Comparison of ENCODE assay signal across 11 cellular contexts in the genomic region with DNA sequence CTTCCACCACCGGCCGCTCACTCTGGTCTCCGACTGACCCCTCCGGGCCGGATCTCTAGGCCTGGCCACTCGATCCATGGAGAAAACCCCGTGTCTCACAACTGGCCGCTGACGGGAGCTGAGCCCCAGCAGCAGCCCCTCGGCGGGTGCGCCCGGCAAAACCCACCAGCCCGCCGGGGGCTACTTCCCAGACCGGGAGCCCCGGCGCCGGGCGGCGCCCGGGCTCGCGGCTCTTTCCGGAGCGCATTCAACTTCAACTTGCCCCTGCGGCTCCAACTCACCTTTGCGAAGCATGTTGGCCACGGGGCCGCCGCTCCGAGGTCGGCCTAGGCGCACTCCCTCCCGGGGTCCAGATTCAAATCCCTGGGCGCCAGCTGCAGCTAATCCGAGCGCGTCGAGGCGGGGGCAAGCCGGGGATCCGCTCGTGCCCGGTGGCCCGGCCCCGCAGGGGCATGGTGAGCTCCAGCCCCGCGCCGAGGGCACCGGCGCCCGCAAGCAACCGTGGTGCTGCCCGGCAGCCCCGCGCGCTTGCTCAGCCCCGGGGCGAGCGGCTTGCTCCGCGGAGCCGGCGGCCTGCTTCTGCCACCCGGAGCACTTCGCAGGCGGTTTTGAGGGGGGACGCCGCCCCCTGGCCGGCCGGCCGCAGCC. TPM values are rescaled to one million over a fixed set of nuclear protein-coding genes. Genes with fewer than 3 reads are reported as not detected.
DNase-seq lines count a peak whose midpoint lies in the region; ATAC-seq, FAIRE-seq and TF ChIP-seq lines count a peak whose summit lies in the region.
"Had no signal": no experiment of that assay in that cellular context is flagged by ENCODE, and none has a peak within 500 bp of the region (broad histone marks: within the 10 kb centered on the region; RNA-seq: fewer than 3 reads in every experiment).

No MANE protein-coding gene starts in this region.

- no peak overlapping the region for H3K27ac Mint-ChIP-seq in T-helper 1 cell treated with Interleukin-12 subunit alpha and Interleukin-12 subunit beta and Interleukin-4 antibody, amounts not matched to agents 30 μg/mL and 1 μg/mL, for 36 hours

- no peaks in the 10 kb centered on the region for H3K9me3 Mint-ChIP-seq in T-helper 1 cell treated with Interleukin-12 subunit alpha and Interleukin-12 subunit beta and Interleukin-4 antibody, amounts not matched to agents 30 μg/mL and 1 μg/mL, for 36 hours
- H3K9me3 Mint-ChIP-seq in activated T-cell treated with anti-CD3 and anti-CD28 coated beads, Interleukin-2, amount 50 U/mL, for 4 hours = no peaks in the 10 kb centered on the region

- H3K27me3 Mint-ChIP-seq in T-helper 1 cell treated with Interleukin-12 subunit alpha and Interleukin-12 subunit beta and Interleukin-4 antibody, amounts not matched to agents 30 μg/mL and 1 μg/mL, for 36 hours (ENCODE audit: low read depth) = peaks cover 67% of the 10 kb centered on the region
- peaks cover 30% of the 10 kb centered on the region for H3K27me3 Mint-ChIP-seq in activated T-cell treated with anti-CD3 and anti-CD28 coated beads, Interleukin-2, amount 50 U/mL, for 4 hours (ENCODE audit: low read depth)

- peak; percentile 20 to 27 for ATAC-seq in activated T-cell treated with anti-CD3 and anti-CD28 coated beads, Interleukin-2, amount 50 U/mL, for 4 hours
- no peak for ATAC-seq in HG03439 (IDR thresholded peaks at IDR 0.05; ENCODE audit: unreplicated experiment)
- no peak for ATAC-seq in HG03571 (IDR thresholded peaks at IDR 0.05; ENCODE audit: unreplicated experiment)

- H3K36me3 ChIP-seq in iPS-18a (ENCODE audit: control insufficient read depth, low read depth, low read length) (no peaks in the 10 kb centered on the region), stomach smooth muscle (ENCODE audit: control insufficient read depth in 2 of 2, insufficient read depth in 2 of 2, low read length in 2 of 2) (no peaks in the 10 kb centered on the region)

- H3K4me1 ChIP-seq in iPS-18a (ENCODE audit: control insufficient read depth, low read depth, low read length) = peaks cover 3% of the 10 kb centered on the region
- peaks cover 34% of the 10 kb centered on the region for H3K4me1 ChIP-seq in stomach smooth muscle (ENCODE audit: control insufficient read depth, insufficient read depth, low read length)

- H3K4me3 Mint-ChIP-seq in T-helper 1 cell treated with Interleukin-12 subunit alpha and Interleukin-12 subunit beta and Interleukin-4 antibody, amounts not matched to agents 30 μg/mL and 1 μg/mL, for 36 hours = peak overlapping the region; percentile 59
- H3K4me3 Mint-ChIP-seq in activated T-cell treated with anti-CD3 and anti-CD28 coated beads, Interleukin-2, amount 50 U/mL, for 4 hours = peak overlapping the region; percentile 79

- H3K36me3 Mint-ChIP-seq in T-helper 1 cell treated with Interleukin-12 subunit alpha and Interleukin-12 subunit beta and Interleukin-4 antibody, amounts not matched to agents 30 μg/mL and 1 μg/mL, for 36 hours (ENCODE audit: low read depth) = no peaks in the 10 kb centered on the region
- no peaks in the 10 kb centered on the region for H3K36me3 Mint-ChIP-seq in activated T-cell treated with anti-CD3 and anti-CD28 coated beads, Interleukin-2, amount 50 U/mL, for 4 hours (ENCODE audit: insufficient read depth)

- H3K9ac ChIP-seq in iPS-18a (ENCODE audit: low read length) = no peak overlapping the region
- no peak overlapping the region for H3K9ac ChIP-seq in stomach smooth muscle (ENCODE audit: low read length in 2 of 2)
- H3K9ac ChIP-seq: KMS-11 had no signal

- H3K9me3 ChIP-seq in iPS-18a (ENCODE audit: control insufficient read depth, low read depth, low read length) (no peaks in the 10 kb centered on the region), stomach smooth muscle (ENCODE audit: control insufficient read depth in 2 of 2, low read length in 2 of 2) (no peaks in the 10 kb centered on the region)

- no peak for TF ChIP-seq POLR2A in GM12892 (IDR thresholded peaks at IDR 0.05; ENCODE audit: low read depth, low read length)

- H3K4me1 Mint-ChIP-seq in T-helper 1 cell treated with Interleukin-12 subunit alpha and Interleukin-12 subunit beta and Interleukin-4 antibody, amounts not matched to agents 30 μg/mL and 1 μg/mL, for 36 hours (ENCODE audit: low read depth) = peaks cover 7% of the 10 kb centered on the region
- H3K4me1 Mint-ChIP-seq in activated T-cell treated with anti-CD3 and anti-CD28 coated beads, Interleukin-2, amount 50 U/mL, for 4 hours (ENCODE audit: low read depth) = peaks cover 16% of the 10 kb centered on the region

- H3K4me3 ChIP-seq in iPS-18a (ENCODE audit: low read length) (peak overlapping the region; percentile 42), stomach smooth muscle (ENCODE audit: low read length in 2 of 2) (peak overlapping the region; percentile 53 to 68)

- no peak overlapping the region for H3K27ac ChIP-seq in iPS-18a (ENCODE audit: low read length)
- no peak overlapping the region for H3K27ac ChIP-seq in stomach smooth muscle (ENCODE audit: low read length)
- H3K27ac ChIP-seq: KMS-11 had no signal

- FAIRE-seq in GM12892 (lab: Jason Lieb, UNC) = no peak
- FAIRE-seq: colon had no signal

- no peak for DNase-seq in T-helper 1 cell
- no peak for DNase-seq in activated T-cell treated with anti-CD3 and anti-CD28 coated beads, Interleukin-2, amount 50 U/mL, for 4 hours
- DNase-seq in GM12892 (ENCODE audit: insufficient read length) = no peak

- H3K27me3 ChIP-seq in iPS-18a (ENCODE audit: control insufficient read depth, insufficient read depth, low read length) = peaks cover 95% of the 10 kb centered on the region
- peaks cover 36 to 51% of the 10 kb centered on the region in 2 donors for H3K27me3 ChIP-seq in stomach smooth muscle (ENCODE audit: control insufficient read depth in 1 of 2, insufficient read depth in 2 of 2, low read length in 2 of 2)

RNA-seq across cellular contexts. Expression of a gene that starts 0.4 kb away (rescaled TPM):
- 1 to 10 TPM; 1.0 to 2.5 (median 2.0) TPM for total RNA-seq in activated T-cell treated with anti-CD3 and anti-CD28 coated beads, Interleukin-2, amount 50 U/mL, for 4 hours
- not detected for polyA plus RNA-seq in GM12892 (2012; ENCODE audit: missing spikeins)
- total RNA-seq: Daoy had no signal

RNA-seq across cellular contexts. Expression of a gene that starts 5.3 kb away (rescaled TPM):
- 10 to 100 TPM; 56.6 to 59.9 (median 58.5) TPM for total RNA-seq in activated T-cell treated with anti-CD3 and anti-CD28 coated beads, Interleukin-2, amount 50 U/mL, for 4 hours
- polyA plus RNA-seq in GM12892 (2012; ENCODE audit: missing spikeins) = 16.9 TPM

RNA-seq across cellular contexts. Expression of a gene that starts 17.1 kb away (rescaled TPM):
- total RNA-seq in activated T-cell treated with anti-CD3 and anti-CD28 coated beads, Interleukin-2, amount 50 U/mL, for 4 hours = 10 to 100 TPM; 67.7 to 74.4 (median 70.7) TPM
- 19.0 TPM for polyA plus RNA-seq in GM12892 (2012; ENCODE audit: missing spikeins)

RNA-seq across cellular contexts. Expression of a gene that starts 30.2 kb away (rescaled TPM):
- total RNA-seq in activated T-cell treated with anti-CD3 and anti-CD28 coated beads, Interleukin-2, amount 50 U/mL, for 4 hours = 10 to 100 TPM; 18.9 to 60.9 (median 31.5) TPM
- 8.3 TPM for polyA plus RNA-seq in GM12892 (2012; ENCODE audit: missing spikeins)

Comparison
In these comparisons a context has a peak if more than half of its experiments do, and no peak if none do; other contexts are left out.
1. ATAC-seq: peak in activated T-cell treated with anti-CD3 and anti-CD28 coated beads, Interleukin-2, amount 50 U/mL, for 4 hours (2 of 2); none in HG03439 (single experiment) and HG03571 (single experiment).